In genomic region chr6:158558415-158559306, GRCh38 we compare ENCODE assay signal across 1 cellular context.
TF ChIP-seq lines count a peak whose summit lies in the region.

No MANE protein-coding gene starts in this region.

TF ChIP-seq in SK-N-SH treated with all-trans-retinoic acid at 6 μM for 48 hours, 23 proteins besides CTCF, POLR2A, EP300 and RAD21 (continued from another document):
- TF ChIP-seq TCF4 (CRISPR knock-in tag; IDR thresholded peaks at IDR 0.05; ENCODE audit: borderline replicate concordance) (no peak), ZFP3 (CRISPR knock-in tag; IDR thresholded peaks at IDR 0.05) (no peak), CREB5 (CRISPR knock-in tag; IDR thresholded peaks at IDR 0.05; ENCODE audit: low read depth) (no peak), TOX (CRISPR knock-in tag; IDR thresholded peaks at IDR 0.05; ENCODE audit: borderline replicate concordance) (no peak), ZNF8 (CRISPR knock-in tag; IDR thresholded peaks at IDR 0.05) (no peak), OSR1 (CRISPR knock-in tag; IDR thresholded peaks at IDR 0.05) (no peak)
- TF ChIP-seq, protein P1, sequence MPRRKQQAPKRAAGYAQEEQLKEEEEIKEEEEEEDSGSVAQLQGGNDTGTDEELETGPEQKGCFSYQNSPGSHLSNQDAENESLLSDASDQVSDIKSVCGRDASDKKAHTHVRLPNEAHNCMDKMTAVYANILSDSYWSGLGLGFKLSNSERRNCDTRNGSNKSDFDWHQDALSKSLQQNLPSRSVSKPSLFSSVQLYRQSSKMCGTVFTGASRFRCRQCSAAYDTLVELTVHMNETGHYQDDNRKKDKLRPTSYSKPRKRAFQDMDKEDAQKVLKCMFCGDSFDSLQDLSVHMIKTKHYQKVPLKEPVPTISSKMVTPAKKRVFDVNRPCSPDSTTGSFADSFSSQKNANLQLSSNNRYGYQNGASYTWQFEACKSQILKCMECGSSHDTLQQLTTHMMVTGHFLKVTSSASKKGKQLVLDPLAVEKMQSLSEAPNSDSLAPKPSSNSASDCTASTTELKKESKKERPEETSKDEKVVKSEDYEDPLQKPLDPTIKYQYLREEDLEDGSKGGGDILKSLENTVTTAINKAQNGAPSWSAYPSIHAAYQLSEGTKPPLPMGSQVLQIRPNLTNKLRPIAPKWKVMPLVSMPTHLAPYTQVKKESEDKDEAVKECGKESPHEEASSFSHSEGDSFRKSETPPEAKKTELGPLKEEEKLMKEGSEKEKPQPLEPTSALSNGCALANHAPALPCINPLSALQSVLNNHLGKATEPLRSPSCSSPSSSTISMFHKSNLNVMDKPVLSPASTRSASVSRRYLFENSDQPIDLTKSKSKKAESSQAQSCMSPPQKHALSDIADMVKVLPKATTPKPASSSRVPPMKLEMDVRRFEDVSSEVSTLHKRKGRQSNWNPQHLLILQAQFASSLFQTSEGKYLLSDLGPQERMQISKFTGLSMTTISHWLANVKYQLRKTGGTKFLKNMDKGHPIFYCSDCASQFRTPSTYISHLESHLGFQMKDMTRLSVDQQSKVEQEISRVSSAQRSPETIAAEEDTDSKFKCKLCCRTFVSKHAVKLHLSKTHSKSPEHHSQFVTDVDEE (CRISPR knock-in tag; IDR thresholded peaks at IDR 0.05), result no peak
